In genomic region chr1:51139474-51139873, GRCh38 we compare ENCODE assay signal across 22 cellular contexts. TPM values are rescaled to one million over a fixed set of nuclear protein-coding genes. Genes with fewer than 3 reads are reported as not detected.
DNase-seq lines count a peak whose midpoint lies in the region; ATAC-seq and TF ChIP-seq lines count a peak whose summit lies in the region.
"Had no signal": no experiment of that assay in that cellular context is flagged by ENCODE, and none has a peak within 500 bp of the region (broad histone marks: within the 10 kb centered on the region; RNA-seq: fewer than 3 reads in every experiment).

No MANE protein-coding gene starts in this region.

- H2AFZ ChIP-seq in IMR-90 (replicated peaks; ENCODE audit: low read length, poor library complexity) (no peak overlapping the region), H9 (ENCODE audit: low read length) (no peak overlapping the region)

- no TSS peak for BruUV-seq in IMR-90 (replicated peaks; lab: Mats Ljungman, UMichigan)

- in situ Hi-C loops in ACHN (cut with HindIII; ENCODE audit: low pct_ligation_motif_present, low pct_unique_long_range_greater_than_20kb, low sequenced_read_pairs) (no loop called here), IMR-90 (cut with MboI; ENCODE audit: low sequenced_read_pairs) (no loop called here)

- H3K27me3 Mint-ChIP-seq in immature natural killer cell (ENCODE audit: low read depth in 3 of 3) (peaks cover 0 to 14% (median 13%) of the 10 kb centered on the region in 3 donors), H9 (ENCODE audit: low read depth) (no peaks in the 10 kb centered on the region; the same call in none of the 2 replicates)
- H3K27me3 Mint-ChIP-seq in effector memory CD8-positive, alpha-beta T cell: peaks cover 32 to 34% of the 10 kb centered on the region in 2 donors

- dilution Hi-C loops in IMR-90 (cut with HindIII; ENCODE audit: low sequenced_read_pairs, unreplicated experiment): no loop called here

- H3K36me3 ChIP-seq in IMR-90 (ENCODE audit: control insufficient read depth, insufficient read depth, low read length): no peaks in the 10 kb centered on the region
- H3K36me3 ChIP-seq: right lobe of liver, upper lobe of right lung had no signal

- no peak overlapping the region for H3K23ac ChIP-seq in IMR-90 (ENCODE audit: low read depth, low read length)
- no peak overlapping the region for H3K23ac ChIP-seq in H9 (ENCODE audit: insufficient read length, low read depth, low read length)

- H4K20me1 ChIP-seq in IMR-90 (ENCODE audit: insufficient read depth, low read length) (no peaks in the 10 kb centered on the region), H9 (ENCODE audit: control insufficient read depth, insufficient read depth, insufficient read length) (no peaks in the 10 kb centered on the region)

- no peaks in the 10 kb centered on the region for H3K23me2 ChIP-seq in H9 (ENCODE audit: insufficient read length, low read depth, low read length, poor library complexity, severe bottlenecking)

- no peak overlapping the region for H3K4me3 Mint-ChIP-seq in immature natural killer cell
- H3K4me3 Mint-ChIP-seq in H9: no peak overlapping the region
- H3K4me3 Mint-ChIP-seq in effector memory CD8-positive, alpha-beta T cell: no peak overlapping the region
- H3K4me3 Mint-ChIP-seq: activated naive CD4-positive, alpha-beta T cell treated with anti-CD3 and anti-CD28 coated beads for 36 hours had no signal

- H3K79me1 ChIP-seq in IMR-90 (ENCODE audit: low read depth in 1 of 2, low read length in 2 of 2) (no peaks in the 10 kb centered on the region), H9 (ENCODE audit: insufficient read depth, low read depth, low read length, poor library complexity, severe bottlenecking) (no peaks in the 10 kb centered on the region)

- DNase-seq in ACHN: peak; percentile 2
- DNase-seq in IMR-90: no peak
- DNase-seq in RKO (ENCODE audit: low spot score): peak; percentile 21
- peak; percentile 2 for DNase-seq in fibroblast of mammary gland (ENCODE audit: low read depth)
- DNase-seq in immature natural killer cell: no peak
- DNase-seq in H9: no peak
- no peak for DNase-seq in effector memory CD8-positive, alpha-beta T cell
- DNase-seq: activated naive CD4-positive, alpha-beta T cell treated with anti-CD3 and anti-CD28 coated beads for 36 hours; aorta; CD8-positive, alpha-beta memory T cell; NCI-H1417 treated with DMSO at 0.1 percent for 48 hours; NCI-H2171; NCI-H774; right lobe of liver; stimulated activated CD4-positive, alpha-beta T cell treated with anti-CD3 and anti-CD28 coated beads, Interleukin-2, amount 100 ng/mL, for 24 hours; upper lobe of right lung had no signal

- H3K27me3 ChIP-seq in IMR-90 (ENCODE audit: control insufficient read depth, insufficient read depth, low read length) (peaks cover 2% of the 10 kb centered on the region; the same call in 1 of the 2 replicates), H9 (ENCODE audit: insufficient read depth, low read length) (no peaks in the 10 kb centered on the region)
- H3K27me3 ChIP-seq: right lobe of liver, upper lobe of right lung had no signal

- H3K4me2 ChIP-seq in IMR-90 (ENCODE audit: low read depth, low read length): no peak overlapping the region; the same call in 1 of the 2 replicates
- no peak overlapping the region for H3K4me2 ChIP-seq in H9 (ENCODE audit: insufficient read depth, insufficient read length, low read length)

- H2BK20ac ChIP-seq in IMR-90 (ENCODE audit: low read depth, low read length): no peak overlapping the region
- no peak overlapping the region for H2BK20ac ChIP-seq in H9 (ENCODE audit: low read depth, low read length, poor library complexity, severe bottlenecking)

- no peaks in the 10 kb centered on the region for H3K9me1 ChIP-seq in IMR-90 (ENCODE audit: insufficient read depth, low read length)

- intact Hi-C loops in IMR-90 (cut with micrococcal nuclease): no loop called here

- WGBS in IMR-90 (ENCODE audit: extremely low coverage in 2 of 2, insufficient read length in 1 of 2), 2 experiments: no CpG with 5 or more reads among the region's 2 CpGs
- WGBS in H9 (ENCODE audit: extremely low coverage, insufficient read length, low lambda C conversion rate): no CpG with 5 or more reads among the region's 2 CpGs

- no peak overlapping the region for H4K91ac ChIP-seq in IMR-90 (ENCODE audit: insufficient read depth, low read depth, low read length)
- H4K91ac ChIP-seq in H9 (ENCODE audit: insufficient read length, low read depth, low read length): no peak overlapping the region

- TF ChIP-seq RAD21 in IMR-90 (IDR thresholded peaks at IDR 0.05; ENCODE audit: low read length): no peak

- no peaks in the 10 kb centered on the region for H3K4me1 ChIP-seq in IMR-90 (ENCODE audit: control insufficient read depth, insufficient read depth, low read length)
- H3K4me1 ChIP-seq in H9 (ENCODE audit: insufficient read depth, low read length): no peaks in the 10 kb centered on the region
- H3K4me1 ChIP-seq: right lobe of liver, upper lobe of right lung had no signal

- H4K5ac ChIP-seq in IMR-90 (ENCODE audit: low read depth, low read length) (no peak overlapping the region), H9 (ENCODE audit: insufficient read length, low read depth, low read length) (no peak overlapping the region)

- H3K18ac ChIP-seq in IMR-90 (ENCODE audit: low read depth, low read length) (no peak overlapping the region), H9 (ENCODE audit: insufficient read length, low read depth, low read length) (no peak overlapping the region)

- no peak for TF ChIP-seq POLR2A in IMR-90 (IDR thresholded peaks at IDR 0.05; ENCODE audit: low read depth, low read length)

- H3K56ac ChIP-seq in IMR-90 (ENCODE audit: extremely low read depth, insufficient read depth, low read length): no peak overlapping the region
- no peak overlapping the region for H3K56ac ChIP-seq in H9 (ENCODE audit: insufficient read length, low read depth, low read length)

- H3K79me2 ChIP-seq in H9 (ENCODE audit: insufficient read depth, low read length): no peaks in the 10 kb centered on the region

- H4K8ac ChIP-seq in IMR-90 (ENCODE audit: low read depth in 2 of 2, low read length in 2 of 2) (no peak overlapping the region), H9 (replicated peaks; ENCODE audit: insufficient read length, low read depth, low read length) (no peak overlapping the region)

- H2BK5ac ChIP-seq in IMR-90 (ENCODE audit: low read depth, low read length, poor library complexity, severe bottlenecking) (no peak overlapping the region), H9 (ENCODE audit: insufficient read length, low read length) (no peak overlapping the region)

- ATAC-seq in IMR-90 (ENCODE audit: low read depth) (no peak), GM19351 (IDR thresholded peaks at IDR 0.05; ENCODE audit: unreplicated experiment) (no peak)
- ATAC-seq in effector memory CD8-positive, alpha-beta T cell (replicated peaks): no peak
- ATAC-seq: K562, right lobe of liver, upper lobe of right lung had no signal

- H3T11ph ChIP-seq in H9 (ENCODE audit: low read length): no peak overlapping the region

- H3K14ac ChIP-seq in IMR-90 (replicated peaks; ENCODE audit: low read depth, low read length): no peak overlapping the region
- no peak overlapping the region for H3K14ac ChIP-seq in H9 (ENCODE audit: insufficient read depth, low read length)

- TF ChIP-seq CTCF in IMR-90 (conservative IDR thresholded peaks at IDR 0.05; ENCODE audit: low read depth, low read length) (0 out of 2 replicates have a peak, but pooled peaks have one; percentile 24), fibroblast of mammary gland (conservative IDR thresholded peaks at IDR 0.05; ENCODE audit: control insufficient read depth, insufficient read depth, low read depth, low read length) (peak; percentile 21), H9 (conservative IDR thresholded peaks at IDR 0.05) (no peak)

- H3K36me3 Mint-ChIP-seq in immature natural killer cell: no peaks in the 10 kb centered on the region
- no peaks in the 10 kb centered on the region; a peak in 1 of 7 replicates for H3K36me3 Mint-ChIP-seq in H9 (ENCODE audit: insufficient read depth in 1 of 3, low read depth in 3 of 3)
- H3K36me3 Mint-ChIP-seq in effector memory CD8-positive, alpha-beta T cell (ENCODE audit: insufficient read depth): no peaks in the 10 kb centered on the region
- H3K36me3 Mint-ChIP-seq: CD8-positive, alpha-beta memory T cell had no signal

- no peak overlapping the region for H3K9ac ChIP-seq in IMR-90 (ENCODE audit: low read depth, low read length)
- no peak overlapping the region for H3K9ac ChIP-seq in H9 (ENCODE audit: extremely low read depth, insufficient read length, low read length)

- H3K4me3 ChIP-seq in IMR-90 (ENCODE audit: insufficient read depth, low read depth, low read length) (no peak overlapping the region), fibroblast of mammary gland (ENCODE audit: control insufficient read depth, low read depth, low read length) (no peak overlapping the region)
- H3K4me3 ChIP-seq: K562, right lobe of liver, upper lobe of right lung had no signal

- H2AK9ac ChIP-seq in IMR-90 (replicated peaks; ENCODE audit: low read depth, low read length, poor library complexity): no peak overlapping the region

- H2AK5ac ChIP-seq in IMR-90 (ENCODE audit: low read depth, low read length) (no peak overlapping the region), H9 (ENCODE audit: insufficient read length, low read length) (no peak overlapping the region)

- no peak overlapping the region for H2BK15ac ChIP-seq in IMR-90 (ENCODE audit: low read depth, low read length)
- H2BK15ac ChIP-seq in H9 (ENCODE audit: low read depth, low read length): no peak overlapping the region

- H3K9me3 ChIP-seq in IMR-90 (ENCODE audit: control insufficient read depth, insufficient read depth, low read length) (no peaks in the 10 kb centered on the region), H9 (ENCODE audit: control insufficient read depth, low read depth, low read length) (no peaks in the 10 kb centered on the region)
- H3K9me3 ChIP-seq: right lobe of liver, upper lobe of right lung had no signal

- H3K9me3 Mint-ChIP-seq in immature natural killer cell: peaks cover 0 to 6% (median 1%) of the 10 kb centered on the region in 6 donors
- peaks cover 0 to 6% of the 10 kb centered on the region in 2 experiments; a peak in 1 of 5 replicates for H3K9me3 Mint-ChIP-seq in H9
- peaks cover 0 to 1% of the 10 kb centered on the region in 2 donors for H3K9me3 Mint-ChIP-seq in effector memory CD8-positive, alpha-beta T cell

- no peak overlapping the region for H3K27ac Mint-ChIP-seq in immature natural killer cell
- H3K27ac Mint-ChIP-seq in H9: no peak overlapping the region
- no peak overlapping the region for H3K27ac Mint-ChIP-seq in effector memory CD8-positive, alpha-beta T cell
- H3K27ac Mint-ChIP-seq: activated naive CD4-positive, alpha-beta T cell treated with anti-CD3 and anti-CD28 coated beads for 36 hours; CD8-positive, alpha-beta memory T cell had no signal

- H3K4me1 Mint-ChIP-seq in immature natural killer cell (no peaks in the 10 kb centered on the region), H9 (peaks cover 0 to 3% of the 10 kb centered on the region in 2 experiments; a peak in 1 of 4 replicates)
- H3K4me1 Mint-ChIP-seq in effector memory CD8-positive, alpha-beta T cell (ENCODE audit: low read depth in 2 of 2): peaks cover 0 to 2% of the 10 kb centered on the region in 2 donors
- H3K4me1 Mint-ChIP-seq: CD8-positive, alpha-beta memory T cell had no signal

- no peak overlapping the region for H3K4ac ChIP-seq in IMR-90 (ENCODE audit: low read depth, low read length)
- no peak overlapping the region for H3K4ac ChIP-seq in H9 (ENCODE audit: low read depth, low read length)

- H2BK12ac ChIP-seq in H9 (ENCODE audit: insufficient read length, low read depth, low read length): no peak overlapping the region

- H2BK120ac ChIP-seq in IMR-90 (ENCODE audit: low read depth, low read length): no peak overlapping the region
- H2BK120ac ChIP-seq in H9 (ENCODE audit: low read depth, low read length, poor library complexity, severe bottlenecking): no peak overlapping the region

- POLR2A ChIA-PET in IMR-90 (lab: Charles Lee; ENCODE audit: unreplicated experiment): no interaction called here

- no peak overlapping the region for H3K27ac ChIP-seq in IMR-90 (ENCODE audit: insufficient read depth, low read length)
- no peak overlapping the region for H3K27ac ChIP-seq in H9 (ENCODE audit: insufficient read length, low read depth, low read length)
- H3K27ac ChIP-seq: HL-60, right lobe of liver, upper lobe of right lung had no signal

- CTCF ChIA-PET in IMR-90 (lab: Yijun Ruan, JAX): interaction anchor here (0.6 kb wide), 1 partner anchor 952 kb away, joined by 3 read pairs; no protein-coding TSS in a partner anchor

RNA-seq across cellular contexts. Expression of gene C1orf185, which starts 37.4 kb away (rescaled TPM):
- total RNA-seq in IMR-90 (2012; rRNA removed): not detected in 2 replicates
- not detected in 2 replicates for polyA plus RNA-seq in IMR-90 (2012; rRNA removed)
- polyA plus RNA-seq in IMR-90 (2012; cell fraction: cytosol; rRNA removed): not detected in 2 replicates
- polyA plus RNA-seq in IMR-90 (2012; cell fraction: nucleus; rRNA removed; ENCODE audit: low replicate concordance): not detected in 2 replicates
- not detected for polyA plus RNA-seq in immature natural killer cell
- total RNA-seq in H9 (2021): not detected in 2 replicates
- total RNA-seq: activated naive CD4-positive, alpha-beta T cell treated with anti-CD3 and anti-CD28 coated beads for 36 hours; aorta; CD8-positive, alpha-beta memory T cell; Daoy; H4; K562; liver; right lobe of liver; upper lobe of right lung had no signal
- polyA plus RNA-seq: aorta; CD8-positive, alpha-beta memory T cell; K562; liver had no signal

Comparison
In these comparisons a context has a peak if more than half of its experiments do, and no peak if none do; other contexts are left out.
1. DNase-seq: peak in ACHN (single experiment), RKO (single experiment) and fibroblast of mammary gland (single experiment); none in IMR-90 (single experiment), immature natural killer cell (0 of 3), H9 (single experiment) and effector memory CD8-positive, alpha-beta T cell (0 of 3).